13 cellular contexts compared by ENCODE assay signal in the genomic region with DNA sequence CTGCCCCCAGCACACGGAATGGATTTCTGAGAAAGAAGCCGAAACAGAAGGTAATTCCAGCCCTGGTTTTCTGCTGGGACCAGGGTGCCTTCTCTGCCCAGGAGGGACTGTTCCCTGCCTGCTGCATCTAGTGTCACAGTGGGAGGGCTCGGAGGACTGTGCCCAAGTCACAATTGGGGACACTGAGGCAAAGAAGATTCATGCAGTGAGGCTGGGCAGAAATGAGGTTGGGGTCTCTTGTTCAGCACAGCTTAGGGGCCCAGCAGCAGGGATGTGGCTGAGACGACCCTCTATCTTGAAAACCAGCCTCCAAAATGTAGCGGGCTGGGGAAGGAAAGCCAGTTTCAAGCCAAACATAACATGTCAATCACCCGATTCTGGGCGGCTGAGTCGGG. TPM values are rescaled to one million over a fixed set of nuclear protein-coding genes. Genes with fewer than 3 reads are reported as not detected.
DNase-seq lines count a peak whose midpoint lies in the region; ATAC-seq, FAIRE-seq and TF ChIP-seq lines count a peak whose summit lies in the region.
"Had no signal": no experiment of that assay in that cellular context is flagged by ENCODE, and none has a peak within 500 bp of the region (broad histone marks: within the 10 kb centered on the region; RNA-seq: fewer than 3 reads in every experiment).

No MANE protein-coding gene starts in this region.

- POLR2A ChIA-PET in GM12878 (lab: Charles Lee), result interaction anchor here (0.8 to 11.1 kb wide), 10 partner anchors 15 to 151 kb away, joined by 3 to 208 read pairs (median 4); no protein-coding TSS in a partner anchor

- H3K79me2 ChIP-seq in GM12878 (ENCODE audit: control insufficient read depth, insufficient read depth, low read length), result peaks cover 72% of the 10 kb centered on the region

- H3K4me1 Mint-ChIP-seq in CD4-positive, CD25-positive, alpha-beta regulatory T cell, result peaks cover 5 to 76% (median 45%) of the 10 kb centered on the region in 4 donors
- peaks cover 48 to 63% (median 50%) of the 10 kb centered on the region in 3 donors for H3K4me1 Mint-ChIP-seq in IgD-negative memory B cell
- H3K4me1 Mint-ChIP-seq in nephron, result peaks cover 42% of the 10 kb centered on the region

- no peak for FAIRE-seq in GM12878 (lab: Jason Lieb, UNC)
- FAIRE-seq in urothelium cell line (lab: Jason Lieb, UNC), result no peak
- FAIRE-seq: D721Med had no signal

- TF ChIP-seq POLR2A in GM12878 (IDR thresholded peaks at IDR 0.05; ENCODE audit: low read depth, low read length), result no peak

- SMC1A ChIA-PET in GM12878 (lab: Charles Lee; ENCODE audit: uncharacterized antibody, unreplicated experiment), result interaction anchor here (3.1 to 10.9 kb wide), 5 partner anchors 14 to 48 kb away, joined by 32 to 220 read pairs (median 46); no protein-coding TSS in a partner anchor

- intact Hi-C loops in GM12878 (cut with micrococcal nuclease; ENCODE audit: unreplicated experiment), result no loop called here

- no peak overlapping the region for H2AFZ ChIP-seq in GM12878 (ENCODE audit: control insufficient read depth, low read depth, low read length)

- peak overlapping the region; percentile 99 for H3K9ac ChIP-seq in GM12878 (ENCODE audit: control insufficient read depth, insufficient read depth, low read length)

- peak overlapping the region; percentile 95 to 98 (median 96) for H3K4me3 Mint-ChIP-seq in CD4-positive, CD25-positive, alpha-beta regulatory T cell
- peak overlapping the region; percentile 64 to 97 (median 84) for H3K4me3 Mint-ChIP-seq in IgD-negative memory B cell
- H3K4me3 Mint-ChIP-seq in nephron, result peak overlapping the region in 2 of 3 experiments; percentile 16 to 54

- no peak for TF ChIP-seq EP300 in GM12878 (IDR thresholded peaks at IDR 0.05; ENCODE audit: borderline replicate concordance in 1 of 2, control insufficient read depth in 1 of 2, low read depth in 2 of 2, low read length in 2 of 2)

- DNase-seq in CD4-positive, CD25-positive, alpha-beta regulatory T cell, result no peak
- DNase-seq in GM12878 (ENCODE audit: low read depth, low spot score) (no peak), anterior cingulate cortex (lab: John Stamatoyannopoulos, UW) (no peak), NCI-H526 treated with DMSO at 0.1 percent for 48 hours (lab: John Stamatoyannopoulos, UW) (no peak), urothelium cell line (ENCODE audit: low spot score) (no peak)
- DNase-seq in stimulated activated CD4-positive, alpha-beta T cell treated with anti-CD3 and anti-CD28 coated beads, Interleukin-1b, Interleukin-23, amount 100 ng/mL, for 48 hours, result no peak
- DNase-seq: NCI-H187, WERI-Rb-1 had no signal

- H3K4me3 ChIP-seq in CD4-positive, CD25-positive, alpha-beta regulatory T cell (ENCODE audit: low read depth, low read length), result peak overlapping the region; percentile 94
- peak overlapping the region; percentile 86 for H3K4me3 ChIP-seq in GM12878

- H3K27ac Mint-ChIP-seq in CD4-positive, CD25-positive, alpha-beta regulatory T cell, result peak overlapping the region; percentile 93 to 100 (median 98)
- H3K27ac Mint-ChIP-seq in IgD-negative memory B cell (peak overlapping the region; percentile 85 to 99 (median 89)), nephron (peak overlapping the region; percentile 60 to 85 (median 72))

- RAD21 ChIA-PET in GM12878 (lab: Charles Lee; ENCODE audit: unreplicated experiment), result interaction anchor here (1.5 to 12.8 kb wide), 9 partner anchors 15 to 170 kb away, joined by 4 to 224 read pairs (median 25); no protein-coding TSS in a partner anchor

- peak overlapping the region; percentile 89 for H3K27ac ChIP-seq in CD4-positive, CD25-positive, alpha-beta regulatory T cell (ENCODE audit: insufficient read depth, low read length, poor library complexity, severe bottlenecking)
- H3K27ac ChIP-seq in GM12878 (ENCODE audit: control insufficient read depth, insufficient read depth), result peak overlapping the region; percentile 97
- H3K27ac ChIP-seq: ascending aorta, WERI-Rb-1 had no signal

- H3K27me3 Mint-ChIP-seq in CD4-positive, CD25-positive, alpha-beta regulatory T cell, result no peaks in the 10 kb centered on the region
- H3K27me3 Mint-ChIP-seq in IgD-negative memory B cell (peaks cover 36% of the 10 kb centered on the region), nephron (ENCODE audit: low read depth) (peaks cover 6% of the 10 kb centered on the region)

- peak overlapping the region; percentile 95 for H3K4me2 ChIP-seq in GM12878 (ENCODE audit: control insufficient read depth, insufficient read depth)

- CTCF ChIA-PET in GM12878 (lab: Yijun Ruan, JAX), result interaction anchor here (0.7 to 9.2 kb wide), 7 partner anchors 8 to 177 kb away, joined by 3 to 113 read pairs (median 17); no protein-coding TSS in a partner anchor

- H3K36me3 Mint-ChIP-seq in CD4-positive, CD25-positive, alpha-beta regulatory T cell, result peaks cover 9% of the 10 kb centered on the region
- H3K36me3 Mint-ChIP-seq in IgD-negative memory B cell (no peaks in the 10 kb centered on the region), nephron (ENCODE audit: low read depth) (no peaks in the 10 kb centered on the region)

- H3K9me3 Mint-ChIP-seq in CD4-positive, CD25-positive, alpha-beta regulatory T cell, result peaks cover 0 to 3% (median 0%) of the 10 kb centered on the region in 7 donors
- H3K9me3 Mint-ChIP-seq in IgD-negative memory B cell (peaks cover 0 to 5% (median 0%) of the 10 kb centered on the region in 3 donors), nephron (no peaks in the 10 kb centered on the region)

- H3K4me1 ChIP-seq in CD4-positive, CD25-positive, alpha-beta regulatory T cell (ENCODE audit: control insufficient read depth, insufficient read depth, low read length, poor library complexity, severe bottlenecking), result peaks cover 57% of the 10 kb centered on the region
- peaks cover 56% of the 10 kb centered on the region for H3K4me1 ChIP-seq in GM12878 (ENCODE audit: control insufficient read depth, insufficient read depth, low read length)

- no peak for TF ChIP-seq RAD21 in GM12878 (IDR thresholded peaks at IDR 0.05; ENCODE audit: insufficient read depth, low read depth, low read length)

- no peaks in the 10 kb centered on the region for H4K20me1 ChIP-seq in GM12878 (ENCODE audit: control insufficient read depth, insufficient read depth)

- no peaks in the 10 kb centered on the region for H3K9me3 ChIP-seq in CD4-positive, CD25-positive, alpha-beta regulatory T cell (ENCODE audit: control insufficient read depth in 2 of 2, low read length in 2 of 2)
- H3K9me3 ChIP-seq in GM12878 (replicated peaks; ENCODE audit: control insufficient read depth, insufficient read depth, low read length), result no peaks in the 10 kb centered on the region; the same call in 2 of the 3 replicates
- H3K9me3 ChIP-seq: ascending aorta had no signal

- no peak for TF ChIP-seq CTCF in GM12878 (IDR thresholded peaks at IDR 0.05 in 2 of 3, conservative IDR thresholded peaks at IDR 0.05 in 1 of 3; ENCODE audit: control insufficient read depth in 2 of 3, extremely low read depth in 1 of 3, insufficient read depth in 1 of 3, low read depth in 3 of 3, low read length in 3 of 3)
- no peak for TF ChIP-seq CTCF in nephron (IDR thresholded peaks at IDR 0.05; ENCODE audit: unreplicated experiment in 3 of 3)

- no peak for ATAC-seq in CD4-positive, CD25-positive, alpha-beta regulatory T cell (ENCODE audit: low read depth in 2 of 2)
- no peak for ATAC-seq in GM12878

- in situ Hi-C loops in GM12878 (cut with MboI), result no loop called here

- TSS peak; percentile 67 for BruUV-seq in GM12878 (replicated peaks; lab: Mats Ljungman, UMichigan)

- no peaks in the 10 kb centered on the region for H3K27me3 ChIP-seq in CD4-positive, CD25-positive, alpha-beta regulatory T cell (ENCODE audit: control insufficient read depth, insufficient read depth, low read length)
- no peaks in the 10 kb centered on the region for H3K27me3 ChIP-seq in GM12878 (replicated peaks in 1 of 2; ENCODE audit: control insufficient read depth in 2 of 2, insufficient read depth in 2 of 2, low read length in 1 of 2)
- H3K27me3 ChIP-seq: ascending aorta had no signal

- WGBS in GM12878 (ENCODE audit: insufficient coverage, insufficient replicate concordance, low lambda C conversion rate, missing lambda C conversion rate), result 0% methylated on average over 8 of the region's 8 CpGs

- no peaks in the 10 kb centered on the region for H3K36me3 ChIP-seq in CD4-positive, CD25-positive, alpha-beta regulatory T cell (ENCODE audit: control insufficient read depth, insufficient read depth, low read length)
- H3K36me3 ChIP-seq in GM12878 (ENCODE audit: control insufficient read depth in 2 of 2, insufficient read depth in 2 of 2, low read length in 1 of 2), result peaks cover 0 to 8% of the 10 kb centered on the region in 2 experiments; a peak in 3 of 4 replicates
- H3K36me3 ChIP-seq: ascending aorta, WERI-Rb-1 had no signal

TF ChIP-seq in GM12878, 131 proteins besides CTCF, POLR2A, EP300 and RAD21 (continues in another document):
- TF ChIP-seq HDAC6 (IDR thresholded peaks at IDR 0.05; ENCODE audit: unreplicated experiment), result peak; percentile 10
- no peak; the same call in 1 of the 2 replicates for TF ChIP-seq SMAD5 (IDR thresholded peaks at IDR 0.05; ENCODE audit: low read depth)
- no peak for TF ChIP-seq HCFC1 (IDR thresholded peaks at IDR 0.05; ENCODE audit: low read length)
- no peak for TF ChIP-seq ESRRA (IDR thresholded peaks at IDR 0.05; ENCODE audit: low read length)
- TF ChIP-seq ZNF274 (IDR thresholded peaks at IDR 0.05; ENCODE audit: insufficient read depth, insufficient read length), result no peak
- TF ChIP-seq CHD1 (IDR thresholded peaks at IDR 0.05; ENCODE audit: low read depth, low read length), result peak; percentile 24; the same call in 1 of the 2 replicates

RNA-seq across cellular contexts. Expression of a gene that starts 0.6 kb away (rescaled TPM):
- 63.1 TPM for total RNA-seq in CD4-positive, CD25-positive, alpha-beta regulatory T cell
- 10 to 100 TPM; 34.3 to 50.7 (median 37.3) TPM for polyA plus RNA-seq in CD4-positive, CD25-positive, alpha-beta regulatory T cell
- polyA plus RNA-seq in IgD-negative memory B cell, result 2.2 TPM
- total RNA-seq in GM12878 (2013; cell fraction: nucleolus; rRNA removed), result 193 and 215 TPM in 2 replicates
- 106 and 109 TPM in 2 replicates for total RNA-seq in GM12878 (2014; rRNA removed)
- total RNA-seq in GM12878 (2014; rRNA removed; fragmentation: Illumina TruSeq; extraction: Trizol), result 62.9 and 66.9 TPM in 2 replicates
- 138 and 141 TPM in 2 replicates for total RNA-seq in GM12878 (2021)
- polyA plus RNA-seq in GM12878 (2011; ENCODE audit: low read depth), result 25.9 TPM
- polyA plus RNA-seq in GM12878 (2011; rRNA removed), result 23.2 and 57.2 TPM in 2 replicates
- polyA plus RNA-seq in GM12878 (2011; cell fraction: cytosol; rRNA removed), result 84.6 and 89.7 TPM in 2 replicates
- polyA plus RNA-seq in GM12878 (2011; cell fraction: nucleus; rRNA removed), result 71.9 and 79.4 TPM in 2 replicates
- 50.3 and 72.8 TPM in 2 replicates for polyA plus RNA-seq in GM12878 (2012)
- polyA plus RNA-seq in GM12878 (2014; fragmentation: Illumina TruSeq; extraction: Trizol), result 32.4 and 59.2 TPM in 2 replicates
- 1 to 10 TPM; 5.3 to 9.7 TPM for polyA plus RNA-seq in GM12878 (2014; fragmentation: Nextera tagmentation; extraction: Ambion mirVana)
- polyA plus RNA-seq in GM12878 (2014; rRNA removed), result 98.0 and 108 TPM in 2 replicates
- 100 to 1,000 TPM; 115 to 129 TPM for polyA plus RNA-seq in GM12878 (2016; fragmentation: Nextera tagmentation; extraction: Ambion mirVana)
- 175 and 195 TPM in 2 replicates for polyA minus RNA-seq in GM12878 (2011; rRNA and poly(A)+ RNA removed)
- polyA minus RNA-seq in GM12878 (2011; cell fraction: cytosol; rRNA and poly(A)+ RNA removed), result 54.0 and 60.1 TPM in 2 replicates
- polyA minus RNA-seq in GM12878 (2011; cell fraction: nucleus; rRNA and poly(A)+ RNA removed), result 65.5 and 104 TPM in 2 replicates
- total RNA-seq: occipital lobe had no signal

Comparison
In these comparisons a context has a peak if more than half of its experiments do, and no peak if none do; other contexts are left out.
1. H3K4me3 Mint-ChIP-seq: peak in every context shown above with its lines; median percentile 96 in CD4-positive, CD25-positive, alpha-beta regulatory T cell; 84 in IgD-negative memory B cell; 35 in nephron.